11 cellular contexts compared by ENCODE assay signal in the genomic region with DNA sequence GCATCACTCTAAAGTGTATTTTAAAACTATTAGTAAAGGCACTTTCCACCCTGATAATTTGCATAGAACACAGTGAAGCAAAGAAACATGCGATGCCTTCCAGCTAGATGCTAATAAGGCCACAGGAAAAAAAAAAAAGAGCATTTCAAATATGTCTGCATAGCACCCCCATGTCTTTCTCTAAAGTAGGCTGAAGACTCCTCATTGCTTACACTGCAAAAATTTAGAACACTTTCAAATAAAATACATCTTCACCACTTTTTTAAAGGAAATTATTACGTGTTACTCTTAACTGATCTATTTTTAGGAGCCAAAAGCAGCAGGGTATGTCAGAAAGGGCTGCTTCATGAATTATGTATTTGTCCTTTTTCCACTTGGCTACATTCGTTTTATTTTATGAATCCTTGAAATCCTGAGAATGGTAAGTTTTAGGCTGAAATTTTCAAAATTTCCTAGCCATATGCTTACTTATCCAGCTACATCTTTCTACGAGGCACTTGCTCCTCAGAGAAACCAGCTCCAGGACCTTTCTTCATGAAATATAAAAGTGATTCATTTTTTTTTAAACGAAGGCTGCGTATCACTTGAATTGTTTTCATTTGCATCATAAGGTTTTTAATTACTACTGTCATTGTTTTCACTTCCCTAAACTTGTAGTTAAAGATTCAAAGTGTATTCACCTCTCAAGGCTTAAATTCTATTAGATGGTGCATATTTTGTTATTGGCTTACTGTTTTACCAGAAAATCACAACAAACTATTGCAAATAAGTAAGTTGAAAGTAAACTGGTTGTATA.
DNase-seq lines count a peak whose midpoint lies in the region; ATAC-seq and TF ChIP-seq lines count a peak whose summit lies in the region.
"Had no signal": no experiment of that assay in that cellular context is flagged by ENCODE, and none has a peak within 500 bp of the region (broad histone marks: within the 10 kb centered on the region; RNA-seq: fewer than 3 reads in every experiment).

No MANE protein-coding gene starts in this region.

- H3K4me1 ChIP-seq in left lung (no peaks in the 10 kb centered on the region), right atrium auricular region (no peaks in the 10 kb centered on the region)

- intact Hi-C loops in left lung (cut with DNase I), result no loop called here

- H3K9me3 ChIP-seq in left lung (no peaks in the 10 kb centered on the region), right atrium auricular region (no peaks in the 10 kb centered on the region)

- H3K27me3 Mint-ChIP-seq in activated T-helper 17 cell treated with anti-CD3 and anti-CD28 coated beads, Interleukin-2, amount 50 U/mL, for 72 hours, result no peaks in the 10 kb centered on the region

- TF ChIP-seq CTCF in GM06990 (IDR thresholded peaks at IDR 0.05; ENCODE audit: insufficient read depth, low read length, poor library complexity, severe bottlenecking) (no peak), foreskin fibroblast (IDR thresholded peaks at IDR 0.05; ENCODE audit: low read depth, low read length) (no peak), left lung (IDR thresholded peaks at IDR 0.05) (no peak), right atrium auricular region (IDR thresholded peaks at IDR 0.05) (no peak)

- H3K36me3 ChIP-seq in GM06990 (ENCODE audit: control insufficient read depth, insufficient read depth, low read length) (no peaks in the 10 kb centered on the region), left lung (no peaks in the 10 kb centered on the region), right atrium auricular region (no peaks in the 10 kb centered on the region)

- no peak overlapping the region for H3K4me3 Mint-ChIP-seq in activated T-helper 17 cell treated with anti-CD3 and anti-CD28 coated beads, Interleukin-2, amount 50 U/mL, for 72 hours
- H3K4me3 Mint-ChIP-seq: activated CD4-positive, alpha-beta T cell treated with anti-CD3 and anti-CD28 coated beads, Interleukin-2, amount 10 ng/mL, durations not matched to agents 24 days and 14 days had no signal

- DNase-seq in GM06990 (ENCODE audit: extremely low read depth, insufficient read length) (peak; percentile 33), NOMO-1 (lab: John Stamatoyannopoulos, UW; ENCODE audit: unreplicated experiment in 2 of 2) (peak; percentile 16 to 80), foreskin fibroblast (no peak), left lung (no peak), right atrium auricular region (ENCODE audit: low spot score) (no peak)
- DNase-seq: activated CD4-positive, alpha-beta T cell treated with anti-CD3 and anti-CD28 coated beads, Interleukin-2, amount 10 ng/mL, durations not matched to agents 24 days and 14 days; NCI-H2029; SIG-M5 had no signal

- no peak overlapping the region for H3K4me3 ChIP-seq in GM06990 (replicated peaks; ENCODE audit: low read depth, low read length)
- H3K4me3 ChIP-seq in foreskin fibroblast (ENCODE audit: low read depth in 1 of 2, low read length in 2 of 2), result no peak overlapping the region
- no peak overlapping the region for H3K4me3 ChIP-seq in left lung
- no peak overlapping the region for H3K4me3 ChIP-seq in right atrium auricular region

- no peaks in the 10 kb centered on the region for H3K4me1 Mint-ChIP-seq in activated T-helper 17 cell treated with anti-CD3 and anti-CD28 coated beads, Interleukin-2, amount 50 U/mL, for 72 hours
- H3K4me1 Mint-ChIP-seq: activated CD4-positive, alpha-beta T cell treated with anti-CD3 and anti-CD28 coated beads, Interleukin-2, amount 10 ng/mL, durations not matched to agents 24 days and 14 days had no signal

- H3K27me3 ChIP-seq in GM06990 (replicated peaks; ENCODE audit: control insufficient read depth, insufficient read depth, low read length), result no peaks in the 10 kb centered on the region
- H3K27me3 ChIP-seq in left lung, result no peaks in the 10 kb centered on the region
- no peaks in the 10 kb centered on the region for H3K27me3 ChIP-seq in right atrium auricular region

- no peak overlapping the region for H3K27ac ChIP-seq in left lung
- H3K27ac ChIP-seq in right atrium auricular region, result no peak overlapping the region

- H3K36me3 Mint-ChIP-seq in activated T-helper 17 cell treated with anti-CD3 and anti-CD28 coated beads, Interleukin-2, amount 50 U/mL, for 72 hours (ENCODE audit: low read depth), result no peaks in the 10 kb centered on the region

- H3K27ac Mint-ChIP-seq in activated T-helper 17 cell treated with anti-CD3 and anti-CD28 coated beads, Interleukin-2, amount 50 U/mL, for 72 hours, result no peak overlapping the region
- H3K27ac Mint-ChIP-seq: activated CD4-positive, alpha-beta T cell treated with anti-CD3 and anti-CD28 coated beads, Interleukin-2, amount 10 ng/mL, durations not matched to agents 24 days and 14 days had no signal

- ATAC-seq in GM19438 (IDR thresholded peaks at IDR 0.05; ENCODE audit: low read depth, unreplicated experiment) (peak; percentile 72), HG02973 (IDR thresholded peaks at IDR 0.05; ENCODE audit: unreplicated experiment) (peak; percentile 73), left lung (no peak)
- ATAC-seq in activated T-helper 17 cell treated with anti-CD3 and anti-CD28 coated beads, Interleukin-2, amount 50 U/mL, for 72 hours (replicated peaks), result no peak

- H3K9me3 Mint-ChIP-seq in activated T-helper 17 cell treated with anti-CD3 and anti-CD28 coated beads, Interleukin-2, amount 50 U/mL, for 72 hours, result no peaks in the 10 kb centered on the region

Comparison
In these comparisons a context has a peak if more than half of its experiments do, and no peak if none do; other contexts are left out.
1. DNase-seq: peak in GM06990 (single experiment) and NOMO-1 (2 of 2); none in foreskin fibroblast (0 of 2), left lung (0 of 2) and right atrium auricular region (single experiment).
2. ATAC-seq: peak in GM19438 (single experiment) and HG02973 (single experiment); none in activated T-helper 17 cell treated with anti-CD3 and anti-CD28 coated beads, Interleukin-2, amount 50 U/mL, for 72 hours (single experiment) and left lung (single experiment).